Comparison of ENCODE assay signal across 8 cellular contexts in the genomic region with DNA sequence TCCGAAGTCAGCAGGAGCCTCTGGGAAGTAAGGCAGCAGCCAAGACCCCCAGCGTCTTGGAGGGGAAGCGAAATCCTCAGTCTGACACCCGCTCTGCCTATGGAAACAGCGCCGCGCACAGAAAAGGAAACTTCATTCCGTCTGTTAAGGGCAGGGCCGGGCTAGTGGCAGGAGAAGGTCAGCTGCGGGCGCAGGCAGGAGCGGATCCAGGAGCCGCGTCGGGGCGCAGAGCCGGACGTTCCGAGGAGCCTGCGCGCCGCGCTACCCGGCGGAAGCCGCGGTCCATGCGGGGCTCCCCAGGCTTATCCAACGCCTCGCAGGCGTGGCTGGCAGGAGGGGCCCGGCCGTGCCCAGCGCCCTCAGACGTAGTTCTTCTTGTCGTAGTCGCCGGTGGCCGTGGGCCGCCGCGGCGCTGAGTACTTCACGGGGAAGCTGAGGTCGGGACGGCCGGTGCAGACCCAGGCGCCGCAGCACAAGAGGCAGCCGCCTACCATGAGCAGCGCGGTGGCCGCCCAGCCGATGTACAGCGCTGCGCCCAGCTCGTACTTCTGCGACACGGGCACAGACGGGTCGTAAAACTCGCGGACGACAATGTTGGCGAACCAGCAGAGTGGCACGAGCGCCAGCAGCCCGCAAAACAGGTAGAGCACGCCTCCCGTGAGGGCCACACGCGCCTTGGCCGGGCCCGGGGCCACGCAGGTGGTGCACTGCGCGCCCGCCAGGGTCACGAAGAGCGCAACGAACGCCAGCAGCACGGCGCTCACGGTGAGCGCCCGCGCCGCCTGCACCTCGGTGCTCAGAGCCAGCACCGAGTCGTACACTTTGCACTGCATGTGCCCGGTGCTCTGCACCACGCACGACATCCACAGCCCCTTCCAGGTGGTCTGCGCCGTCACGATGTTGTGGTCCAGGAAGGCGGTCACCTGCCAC. TPM values are rescaled to one million over a fixed set of nuclear protein-coding genes. Genes with fewer than 3 reads are reported as not detected.
A peak's percentile ranks its signal among the peaks of the same experiment; 100 is the strongest.
DNase-seq lines count a peak whose midpoint lies in the region; ATAC-seq and TF ChIP-seq lines count a peak whose summit lies in the region.

No MANE protein-coding gene starts in this region.

- CTCF ChIA-PET in Caco-2 (lab: Charles Lee) = no interaction called here

- intact Hi-C loops in Caco-2 (cut with micrococcal nuclease; ENCODE audit: unreplicated experiment) = no loop called here

- H3K27me3 Mint-ChIP-seq in Caco-2 (ENCODE audit: insufficient read depth, unreplicated experiment) = no peaks in the 10 kb centered on the region

- H3K36me3 Mint-ChIP-seq in Caco-2 (ENCODE audit: insufficient read depth, unreplicated experiment) = peaks cover 8% of the 10 kb centered on the region

- DNase-seq in D341Med (ENCODE audit: low spot score) (peak; percentile 74), NCI-H2227 treated with DMSO at 0.1 percent for 48 hours (lab: John Stamatoyannopoulos, UW) (peak; percentile 14), coronary artery (ENCODE audit: low spot score) (no peak), lung microvascular endothelial cell (ENCODE audit: low read depth in 2 of 2) (peak; percentile 62 to 68), Caco-2 (no peak), NAMALWA (ENCODE audit: low spot score) (no peak), NCI-H1048 (lab: John Stamatoyannopoulos, UW) (no peak)

- H3K27me3 ChIP-seq in Caco-2 (replicated peaks; ENCODE audit: control insufficient read depth, insufficient read depth, low read length) = no peaks in the 10 kb centered on the region

- H3K9me3 ChIP-seq in Caco-2 = no peaks in the 10 kb centered on the region

- no peaks in the 10 kb centered on the region for H3K36me3 ChIP-seq in Caco-2 (ENCODE audit: control insufficient read depth, insufficient read depth, low read length)

- no peak for TF ChIP-seq POLR2A in GM18505 (IDR thresholded peaks at IDR 0.05; ENCODE audit: borderline replicate concordance, extremely low read depth, insufficient read depth, insufficient read length)

- no peaks in the 10 kb centered on the region for H3K4me1 ChIP-seq in Caco-2

- TF ChIP-seq CTCF in coronary artery (IDR thresholded peaks at IDR 0.05) (no peak), Caco-2 (IDR thresholded peaks at IDR 0.05; ENCODE audit: insufficient read depth in 1 of 2, low read depth in 1 of 2, low read length in 1 of 2, severe bottlenecking in 1 of 2, unreplicated experiment in 1 of 2) (no peak)

- BruUV-seq in Caco-2 (replicated peaks; lab: Mats Ljungman, UMichigan) = no TSS peak

- no peak for ATAC-seq in GM18505 (IDR thresholded peaks at IDR 0.05; ENCODE audit: unreplicated experiment)

- H3K27ac Mint-ChIP-seq in Caco-2 (ENCODE audit: unreplicated experiment) = no peak overlapping the region

- POLR2A ChIA-PET in Caco-2 (lab: Charles Lee) = interaction anchor here (0.6 kb wide), 1 partner anchor 44 kb away, joined by 3 read pairs; a partner anchor contains a TSS

- H3K4me3 ChIP-seq in coronary artery (peak overlapping the region; percentile 61), Caco-2 (ENCODE audit: low read depth, low read length) (no peak overlapping the region)

- no peaks in the 10 kb centered on the region for H3K9me3 Mint-ChIP-seq in Caco-2 (ENCODE audit: unreplicated experiment)

- H3K4me1 Mint-ChIP-seq in Caco-2 (ENCODE audit: low read depth, unreplicated experiment) = no peaks in the 10 kb centered on the region

- no peak overlapping the region for H3K4me3 Mint-ChIP-seq in Caco-2 (ENCODE audit: unreplicated experiment)

- peak overlapping the region in 1 of 2 donors; percentile 5 for H3K27ac ChIP-seq in coronary artery

RNA-seq across cellular contexts. Expression of a gene that starts 0.7 kb away (rescaled TPM):
- total RNA-seq in lung microvascular endothelial cell (533 and 904 TPM in 2 replicates), Caco-2 (2022) (not detected in 2 replicates)

RNA-seq across cellular contexts. Expression of a gene that starts 43.8 kb away (rescaled TPM):
- total RNA-seq in lung microvascular endothelial cell = 3.0 and 12.2 TPM in 2 replicates
- total RNA-seq in Caco-2 (2022) = 41.7 and 44.6 TPM in 2 replicates

RNA-seq across cellular contexts. Expression of a gene that starts 44.5 kb away (rescaled TPM):
- 82.5 and 101 TPM in 2 replicates for total RNA-seq in lung microvascular endothelial cell
- total RNA-seq in Caco-2 (2022) = 102 and 108 TPM in 2 replicates

Comparison
In these comparisons a context has a peak if more than half of its experiments do, and no peak if none do; other contexts are left out.
1. DNase-seq: peak in D341Med (single experiment), NCI-H2227 treated with DMSO at 0.1 percent for 48 hours (single experiment) and lung microvascular endothelial cell (2 of 2); none in coronary artery (single experiment), Caco-2 (0 of 2), NAMALWA (single experiment) and NCI-H1048 (single experiment).
2. RNA of a gene that starts 0.7 kb away (total RNA-seq): 533 to 904 TPM in lung microvascular endothelial cell; not detected in Caco-2; every median in the first group is over 100 times any median in the second.